ENCODE assay signal across 10 cellular contexts in genomic region chr3:150759319-150759718, GRCh38. TPM values are rescaled to one million over a fixed set of nuclear protein-coding genes. Genes with fewer than 3 reads are reported as not detected.
A peak's percentile ranks its signal among the peaks of the same experiment; 100 is the strongest.
DNase-seq lines count a peak whose midpoint lies in the region; ATAC-seq, FAIRE-seq and TF ChIP-seq lines count a peak whose summit lies in the region.
"Had no signal": no experiment of that assay in that cellular context is flagged by ENCODE, and none has a peak within 500 bp of the region (broad histone marks: within the 10 kb centered on the region; RNA-seq: fewer than 3 reads in every experiment).

No MANE protein-coding gene starts in this region.

- no peaks in the 10 kb centered on the region for H3K27me3 ChIP-seq in RWPE2 (ENCODE audit: insufficient read depth, poor library complexity, severe bottlenecking)
- no peaks in the 10 kb centered on the region for H3K27me3 ChIP-seq in esophagus squamous epithelium
- H3K27me3 ChIP-seq: heart right ventricle had no signal

- H3K4me1 ChIP-seq in RWPE2 (ENCODE audit: insufficient read depth, poor library complexity, severe bottlenecking) (peaks cover 25% of the 10 kb centered on the region), esophagus squamous epithelium (peaks cover 19 to 81% (median 20%) of the 10 kb centered on the region in 3 donors)

- peaks cover 43% of the 10 kb centered on the region for H3K4me1 Mint-ChIP-seq in activated CD8-positive, alpha-beta memory T cell treated with anti-CD3 and anti-CD28 coated beads, Interleukin-2, amount 10 ng/mL, durations not matched to agents 7 days and 5 days
- H3K4me1 Mint-ChIP-seq in stimulated activated memory B cell treated with anti-CD40 and anti-IgM and Interleukin-4, amounts not matched to agents 10 μg/mL and 1 μg/mL and 100 μg/mL, for 72 hours, result peaks cover 50% of the 10 kb centered on the region

- peaks cover 1% of the 10 kb centered on the region for H3K9me3 Mint-ChIP-seq in activated CD8-positive, alpha-beta memory T cell treated with anti-CD3 and anti-CD28 coated beads, Interleukin-2, amount 10 ng/mL, durations not matched to agents 7 days and 5 days (ENCODE audit: low read depth)
- H3K9me3 Mint-ChIP-seq in stimulated activated memory B cell treated with anti-CD40 and anti-IgM and Interleukin-4, amounts not matched to agents 10 μg/mL and 1 μg/mL and 100 μg/mL, for 72 hours, result no peaks in the 10 kb centered on the region

- H3K4me3 ChIP-seq in RWPE2 (ENCODE audit: severe bottlenecking) (no peak overlapping the region), esophagus squamous epithelium (peak overlapping the region in 2 of 4 donors; percentile 92 to 94)

- no peaks in the 10 kb centered on the region for H3K27me3 Mint-ChIP-seq in activated CD8-positive, alpha-beta memory T cell treated with anti-CD3 and anti-CD28 coated beads, Interleukin-2, amount 10 ng/mL, durations not matched to agents 7 days and 5 days
- no peaks in the 10 kb centered on the region for H3K27me3 Mint-ChIP-seq in stimulated activated memory B cell treated with anti-CD40 and anti-IgM and Interleukin-4, amounts not matched to agents 10 μg/mL and 1 μg/mL and 100 μg/mL, for 72 hours

- H3K36me3 ChIP-seq in RWPE2 (ENCODE audit: low read depth), result peaks cover 59% of the 10 kb centered on the region
- peaks cover 0 to 24% (median 0%) of the 10 kb centered on the region in 3 donors for H3K36me3 ChIP-seq in esophagus squamous epithelium

- FAIRE-seq in GM19239 (lab: Jason Lieb, UNC), result no peak
- FAIRE-seq: colon had no signal

- WGBS in esophagus squamous epithelium, 2 donors, result 22 to 48% methylated on average over 3 of the region's 3 CpGs

- TF ChIP-seq CTCF in RWPE2 (IDR thresholded peaks at IDR 0.05; ENCODE audit: poor library complexity, severe bottlenecking) (no peak), esophagus squamous epithelium (IDR thresholded peaks at IDR 0.05) (no peak)

- peak overlapping the region; percentile 81 for H3K27ac ChIP-seq in RWPE2 (ENCODE audit: poor library complexity, severe bottlenecking)
- H3K27ac ChIP-seq in esophagus squamous epithelium, result peak overlapping the region; percentile 98 to 100 (median 99)

- H3K36me3 Mint-ChIP-seq in activated CD8-positive, alpha-beta memory T cell treated with anti-CD3 and anti-CD28 coated beads, Interleukin-2, amount 10 ng/mL, durations not matched to agents 7 days and 5 days, result peaks cover 50% of the 10 kb centered on the region
- H3K36me3 Mint-ChIP-seq in stimulated activated memory B cell treated with anti-CD40 and anti-IgM and Interleukin-4, amounts not matched to agents 10 μg/mL and 1 μg/mL and 100 μg/mL, for 72 hours, result peaks cover 36% of the 10 kb centered on the region

- peak overlapping the region; percentile 98 for H3K27ac Mint-ChIP-seq in activated CD8-positive, alpha-beta memory T cell treated with anti-CD3 and anti-CD28 coated beads, Interleukin-2, amount 10 ng/mL, durations not matched to agents 7 days and 5 days
- peak overlapping the region; percentile 96 for H3K27ac Mint-ChIP-seq in stimulated activated memory B cell treated with anti-CD40 and anti-IgM and Interleukin-4, amounts not matched to agents 10 μg/mL and 1 μg/mL and 100 μg/mL, for 72 hours

- intact Hi-C loops in esophagus squamous epithelium (cut with DNase I), result no loop called here

- no peak for DNase-seq in activated CD8-positive, alpha-beta memory T cell treated with anti-CD3 and anti-CD28 coated beads, Interleukin-2, amount 10 ng/mL, durations not matched to agents 7 days and 5 days
- no peak for DNase-seq in activated CD8-positive, alpha-beta memory T cell treated with anti-CD3 and anti-CD28 coated beads, Interleukin-2, amount 50 U/mL, for 4 hours
- DNase-seq in RWPE2 (ENCODE audit: low spot score) (no peak), esophagus squamous epithelium (lab: John Stamatoyannopoulos, UW) (no peak), NOMO-1 treated with DMSO at 0.1 percent for 48 hours (lab: John Stamatoyannopoulos, UW; ENCODE audit: unreplicated experiment) (no peak), GM19239 (ENCODE audit: insufficient read length, low spot score) (no peak), NCI-H2227 (lab: John Stamatoyannopoulos, UW; ENCODE audit: unreplicated experiment) (no peak)
- DNase-seq: heart right ventricle had no signal

- H3K9me3 ChIP-seq in RWPE2 (ENCODE audit: severe bottlenecking) (no peaks in the 10 kb centered on the region), esophagus squamous epithelium (no peaks in the 10 kb centered on the region)
- H3K9me3 ChIP-seq: heart right ventricle had no signal

- CTCF ChIA-PET in activated CD8-positive, alpha-beta memory T cell treated with anti-CD3 and anti-CD28 coated beads, Interleukin-2, amount 10 ng/mL, durations not matched to agents 7 days and 5 days (lab: Charles Lee), result no interaction called here

- H3K4me3 Mint-ChIP-seq in activated CD8-positive, alpha-beta memory T cell treated with anti-CD3 and anti-CD28 coated beads, Interleukin-2, amount 10 ng/mL, durations not matched to agents 7 days and 5 days, result peak overlapping the region; percentile 91
- peak overlapping the region; percentile 97 for H3K4me3 Mint-ChIP-seq in stimulated activated memory B cell treated with anti-CD40 and anti-IgM and Interleukin-4, amounts not matched to agents 10 μg/mL and 1 μg/mL and 100 μg/mL, for 72 hours

- ATAC-seq in activated CD8-positive, alpha-beta memory T cell treated with anti-CD3 and anti-CD28 coated beads, Interleukin-2, amount 10 ng/mL, durations not matched to agents 7 days and 5 days, result no peak
- no peak for ATAC-seq in RWPE2 (ENCODE audit: low read depth)
- no peak for ATAC-seq in stimulated activated memory B cell treated with anti-CD40 and anti-IgM and Interleukin-4, amounts not matched to agents 10 μg/mL and 1 μg/mL and 100 μg/mL, for 72 hours
- ATAC-seq: heart right ventricle had no signal

- peak in 1 of 4 donors; percentile 14 for TF ChIP-seq POLR2A in esophagus squamous epithelium (IDR thresholded peaks at IDR 0.05)

RNA-seq across cellular contexts. Expression of gene SIAH2, which starts 3.6 kb away (rescaled TPM):
- total RNA-seq in activated CD8-positive, alpha-beta memory T cell treated with anti-CD3 and anti-CD28 coated beads, Interleukin-2, amount 10 ng/mL, durations not matched to agents 7 days and 5 days, result 10 to 100 TPM; 34.7 to 54.2 TPM
- 10 to 100 TPM; 39.4 to 74.8 (median 51.8) TPM for total RNA-seq in esophagus squamous epithelium

RNA-seq across cellular contexts. Expression of gene ERICH6, which starts 55.6 kb away (rescaled TPM):
- not detected for total RNA-seq in activated CD8-positive, alpha-beta memory T cell treated with anti-CD3 and anti-CD28 coated beads, Interleukin-2, amount 10 ng/mL, durations not matched to agents 7 days and 5 days
- not detected for total RNA-seq in esophagus squamous epithelium
